Comparison of ENCODE assay signal across 32 cellular contexts in the genomic region with DNA sequence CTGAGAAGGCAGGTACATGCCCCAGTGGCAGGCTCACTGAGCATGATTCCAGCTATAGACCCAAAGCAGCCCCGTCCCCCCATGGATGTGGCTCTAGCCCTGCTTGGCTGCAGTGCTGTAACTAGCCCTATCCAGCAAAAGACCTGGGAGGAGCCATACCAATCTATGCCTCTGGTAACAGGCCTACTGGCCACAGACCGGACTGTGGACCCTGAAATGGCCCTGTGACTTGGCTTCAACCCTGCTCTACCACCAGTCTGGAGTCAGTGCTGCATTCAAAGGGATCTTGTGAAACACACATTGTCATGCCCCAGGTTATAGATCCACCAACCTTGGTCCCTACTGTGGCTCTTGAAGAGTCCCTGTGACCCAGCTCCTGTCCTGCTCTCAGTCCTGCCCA.
"Had no signal": no experiment of that assay in that cellular context is flagged by ENCODE, and none has a peak within 500 bp of the region (broad histone marks: within the 10 kb centered on the region; RNA-seq: fewer than 3 reads in every experiment).

No MANE protein-coding gene starts in this region.

- H3K9me3 ChIP-seq: Peyer's patch, SJCRH30 had no signal

- H3K27ac ChIP-seq: KMS-11, Peyer's patch, SJCRH30, SK-N-MC had no signal

- DNase-seq: Karpas-422, NCI-H1048, NCI-H1092 treated with DMSO at 0.1 percent for 48 hours, NCI-H1105 treated with DMSO at 0.1 percent for 48 hours, NCI-H1417, NCI-H1436, NCI-H146, NCI-H1694, NCI-H187, NCI-H1930, NCI-H2029 treated with DMSO at 0.1 percent for 48 hours, NCI-H2081 treated with DMSO at 0.1 percent for 48 hours, NCI-H2107, NCI-H2171, NCI-H226, NCI-H446 treated with DMSO at 0.1 percent for 48 hours, NCI-H510A, NCI-H524, NCI-H526, NCI-H69, NCI-H748 treated with DMSO at 0.1 percent for 48 hours, NCI-H82, OCI-M1, PC-3, Peyer's patch, Right ventricle myocardium superior, RPMI8226, SHP77 treated with DMSO at 0.1 percent for 48 hours had no signal

- H3K4me1 ChIP-seq: Peyer's patch, SJCRH30 had no signal

- H3K4me3 ChIP-seq: Peyer's patch, SJCRH30, SK-N-MC had no signal

- ATAC-seq: PC-3, SK-N-SH treated with all-trans-retinoic acid at 6 μM for 48 hours had no signal

- H3K27me3 ChIP-seq: Peyer's patch had no signal

- H3K36me3 ChIP-seq: Peyer's patch, SJCRH30 had no signal

- H3K9ac ChIP-seq: KMS-11 had no signal
